22 cellular contexts compared by ENCODE assay signal in genomic region chr14:51145246-51145645, GRCh38.
"Had no signal": no experiment of that assay in that cellular context is flagged by ENCODE, and none has a peak within 500 bp of the region (broad histone marks: within the 10 kb centered on the region; RNA-seq: fewer than 3 reads in every experiment).

No MANE protein-coding gene starts in this region.

- H3K36me3 ChIP-seq: pancreas, right atrium auricular region, tibial nerve, WERI-Rb-1 had no signal

- H3K4me1 ChIP-seq: pancreas, psoas muscle, right atrium auricular region had no signal

- H3K9me3 ChIP-seq: pancreas, psoas muscle, right atrium auricular region, tibial nerve had no signal

- H3K27me3 ChIP-seq: pancreas, right atrium auricular region, tibial nerve had no signal

- H3K4me3 ChIP-seq: pancreas, psoas muscle, right atrium auricular region, SK-N-MC, tibial nerve had no signal

- H3K27ac ChIP-seq: pancreas, psoas muscle, right atrium auricular region, SK-N-MC, tibial nerve, WERI-Rb-1 had no signal

- DNase-seq: activated CD4-positive, alpha-beta memory T cell treated with anti-CD3 and anti-CD28 coated beads for 36 hours; activated CD4-positive, alpha-beta T cell treated with anti-CD3 and anti-CD28 coated beads for 48 hours; activated CD8-positive, alpha-beta memory T cell treated with anti-CD3 and anti-CD28 coated beads, Interleukin-2, amount 50 U/mL, for 4 hours; activated gamma-delta T cell; activated naive CD4-positive, alpha-beta T cell treated with anti-CD3 and anti-CD28 coated beads, Interleukin-2, amount 10 ng/mL, durations not matched to agents 7 days and 5 days; activated naive CD8-positive, alpha-beta T cell treated with anti-CD3 and anti-CD28 coated beads, Interleukin-2, amount 10 ng/mL, durations not matched to agents 7 days and 5 days; activated T-cell treated with anti-CD3 and anti-CD28 coated beads, Interleukin-2, amount 50 U/mL, for 1 hour; amygdala; central memory CD4-positive, alpha-beta T cell; effector CD8-positive, alpha-beta T cell; left cardiac atrium; left ventricle myocardium superior; naive thymus-derived CD4-positive, alpha-beta T cell; nucleus accumbens; pancreas; psoas muscle; stimulated activated CD4-positive, alpha-beta T cell treated with anti-CD3 and anti-CD28 coated beads, Interleukin-2, amount 100 ng/mL, for 48 hours; stimulated activated naive CD4-positive, alpha-beta T cell treated with Interleukin-2 at 50 U/mL for 16 hours; WERI-Rb-1 had no signal
